In genomic region chr19:38317104-38317612, GRCh38 we compare ENCODE assay signal across 9 cellular contexts. TPM values are rescaled to one million over a fixed set of nuclear protein-coding genes. Genes with fewer than 3 reads are reported as not detected.
DNase-seq lines count a peak whose midpoint lies in the region; ATAC-seq, FAIRE-seq and TF ChIP-seq lines count a peak whose summit lies in the region.
"Had no signal": no experiment of that assay in that cellular context is flagged by ENCODE, and none has a peak within 500 bp of the region (broad histone marks: within the 10 kb centered on the region; RNA-seq: fewer than 3 reads in every experiment).

No MANE protein-coding gene starts in this region.

- peaks cover 11% of the 10 kb centered on the region for H3K36me3 Mint-ChIP-seq in T-helper 2 cell treated with Interferon-gamma antibody and Interleukin-4, amounts not matched to agents 5 μg/mL and 100 μg/mL, for 36 hours (ENCODE audit: low read depth)
- H3K36me3 Mint-ChIP-seq in effector memory CD8-positive, alpha-beta T cell (ENCODE audit: insufficient read depth): peaks cover 15% of the 10 kb centered on the region

- peaks cover 27 to 64% (median 51%) of the 10 kb centered on the region in 4 donors for H3K4me1 ChIP-seq in stomach
- H3K4me1 ChIP-seq in hepatocyte (ENCODE audit: insufficient read depth): no peaks in the 10 kb centered on the region

- H3K36me3 ChIP-seq in stomach (no peaks in the 10 kb centered on the region), hepatocyte (replicated peaks; ENCODE audit: insufficient read depth, low read depth) (no peaks in the 10 kb centered on the region)

- H3K27ac Mint-ChIP-seq in T-helper 2 cell treated with Interferon-gamma antibody and Interleukin-4, amounts not matched to agents 5 μg/mL and 100 μg/mL, for 36 hours: peak overlapping the region; percentile 91
- peak overlapping the region; percentile 97 to 98 for H3K27ac Mint-ChIP-seq in effector memory CD8-positive, alpha-beta T cell

- no peaks in the 10 kb centered on the region for H3K27me3 Mint-ChIP-seq in T-helper 2 cell treated with Interferon-gamma antibody and Interleukin-4, amounts not matched to agents 5 μg/mL and 100 μg/mL, for 36 hours (ENCODE audit: low read depth)
- no peaks in the 10 kb centered on the region for H3K27me3 Mint-ChIP-seq in effector memory CD8-positive, alpha-beta T cell

- TF ChIP-seq CTCF in stomach (IDR thresholded peaks at IDR 0.05) (no peak), hepatocyte (IDR thresholded peaks at IDR 0.05; ENCODE audit: poor library complexity) (no peak)

- peaks cover 4% of the 10 kb centered on the region for H3K79me2 ChIP-seq in hepatocyte

- H3K27me3 ChIP-seq in stomach (no peaks in the 10 kb centered on the region), hepatocyte (peaks cover 17% of the 10 kb centered on the region)

- TF ChIP-seq POLR2A in stomach (IDR thresholded peaks at IDR 0.05): no peak

- H3K9me3 ChIP-seq in stomach (no peaks in the 10 kb centered on the region), hepatocyte (ENCODE audit: low read depth) (no peaks in the 10 kb centered on the region)

- H3K27ac ChIP-seq in stomach (peak overlapping the region; percentile 12 to 90 (median 85)), hepatocyte (no peak overlapping the region)

- no peaks in the 10 kb centered on the region for H3K9me3 Mint-ChIP-seq in T-helper 2 cell treated with Interferon-gamma antibody and Interleukin-4, amounts not matched to agents 5 μg/mL and 100 μg/mL, for 36 hours
- H3K9me3 Mint-ChIP-seq in effector memory CD8-positive, alpha-beta T cell: no peaks in the 10 kb centered on the region

- no peak for ATAC-seq in effector memory CD8-positive, alpha-beta T cell (replicated peaks)
- ATAC-seq in SK-N-SH treated with all-trans-retinoic acid at 6 μM for 48 hours: no peak

- no peaks in the 10 kb centered on the region for H4K20me1 ChIP-seq in hepatocyte (ENCODE audit: insufficient read depth, poor library complexity, severe bottlenecking)

- H3K4me1 Mint-ChIP-seq in T-helper 2 cell treated with Interferon-gamma antibody and Interleukin-4, amounts not matched to agents 5 μg/mL and 100 μg/mL, for 36 hours (ENCODE audit: low read depth): peaks cover 52% of the 10 kb centered on the region
- peaks cover 42 to 46% of the 10 kb centered on the region in 2 donors for H3K4me1 Mint-ChIP-seq in effector memory CD8-positive, alpha-beta T cell (ENCODE audit: low read depth in 2 of 2)

- peak overlapping the region; percentile 88 for H3K4me3 Mint-ChIP-seq in T-helper 2 cell treated with Interferon-gamma antibody and Interleukin-4, amounts not matched to agents 5 μg/mL and 100 μg/mL, for 36 hours
- peak overlapping the region; percentile 82 to 83 for H3K4me3 Mint-ChIP-seq in effector memory CD8-positive, alpha-beta T cell

- DNase-seq in activated naive CD4-positive, alpha-beta T cell treated with Interleukin-2 at 50 U/mL for 16 hours: peak; percentile 15
- no peak for DNase-seq in activated naive CD4-positive, alpha-beta T cell treated with anti-CD3 and anti-CD28 coated beads, Interleukin-2, amount 50 U/mL, for 16 hours
- DNase-seq in T-helper 2 cell treated with Interferon-gamma antibody and Interleukin-4, amounts not matched to agents 5 μg/mL and 100 μg/mL, for 36 hours (ENCODE audit: low spot score): peak; percentile 34
- peak; percentile 3 to 13 (median 8) for DNase-seq in effector memory CD8-positive, alpha-beta T cell
- DNase-seq in stomach: no peak
- no peak for DNase-seq in hepatocyte (ENCODE audit: low spot score)
- DNase-seq in frontal cortex (ENCODE audit: low spot score in 2 of 2): no peak

- no peak for FAIRE-seq in frontal cortex (lab: Jason Lieb, UNC)
- FAIRE-seq: colon had no signal

- H3K9me2 ChIP-seq in hepatocyte (replicated peaks; ENCODE audit: insufficient read depth): no peaks in the 10 kb centered on the region

- no peak for TF ChIP-seq EP300 in stomach (IDR thresholded peaks at IDR 0.05)

- no peak overlapping the region for H2AFZ ChIP-seq in hepatocyte

- H3K4me3 ChIP-seq in stomach (peak overlapping the region in 3 of 4 donors; percentile 12 to 58 (median 55)), hepatocyte (no peak overlapping the region)

- intact Hi-C loops in stomach (cut with DNase I; ENCODE audit: low total_unique reads): no loop called here

- WGBS in stomach, 5 donors: 61 to 76% (median 72%) methylated on average over 11 of the region's 11 CpGs
- WGBS in hepatocyte (ENCODE audit: low lambda C conversion rate, missing lambda C conversion rate): 88% methylated on average over 11 of the region's 11 CpGs

- H3K4me2 ChIP-seq in hepatocyte: no peak overlapping the region

TF ChIP-seq in SK-N-SH treated with all-trans-retinoic acid at 6 μM for 48 hours, 23 proteins besides CTCF, POLR2A, EP300 and RAD21:
- TF ChIP-seq TCF4 (CRISPR knock-in tag; IDR thresholded peaks at IDR 0.05; ENCODE audit: borderline replicate concordance): no peak
- TF ChIP-seq ZFP30 (CRISPR knock-in tag; IDR thresholded peaks at IDR 0.05): no peak
- TF ChIP-seq PATZ1 (CRISPR knock-in tag; IDR thresholded peaks at IDR 0.05; ENCODE audit: borderline replicate concordance): no peak
- no peak for TF ChIP-seq CSDC2 (CRISPR knock-in tag; IDR thresholded peaks at IDR 0.05)
- TF ChIP-seq ZNF70 (CRISPR knock-in tag; IDR thresholded peaks at IDR 0.05): no peak
- no peak for TF ChIP-seq ZC3H10 (CRISPR knock-in tag; IDR thresholded peaks at IDR 0.05)
- TF ChIP-seq BACH2 (CRISPR knock-in tag; IDR thresholded peaks at IDR 0.05; ENCODE audit: borderline replicate concordance): no peak
- no peak for TF ChIP-seq ESRRG (CRISPR knock-in tag; IDR thresholded peaks at IDR 0.05)

RNA-seq across cellular contexts. Expression of gene YIF1B, which starts 1.4 kb away (rescaled TPM):
- 10 to 100 TPM in 2 of 5 donors, 1 to 10 TPM in 3; 4.7 to 30.4 (median 7.2) TPM for total RNA-seq in stomach
- 10 to 100 TPM; 18.8 to 28.0 (median 24.2) TPM for polyA plus RNA-seq in stomach
- total RNA-seq in hepatocyte: 50.0 and 54.9 TPM in 2 replicates
- polyA plus RNA-seq in hepatocyte: 101 and 105 TPM in 2 replicates
- total RNA-seq in frontal cortex: 32.6 TPM

RNA-seq across cellular contexts. Expression of gene KCNK6, which starts 2.5 kb away (rescaled TPM):
- total RNA-seq in stomach: 10 to 100 TPM in 2 of 5 donors, 1 to 10 TPM in 2, under 1 TPM in 1; under 0.01 to 32.2 (median 5.4) TPM
- 1 to 10 TPM; 3.2 to 10.0 (median 9.5) TPM for polyA plus RNA-seq in stomach
- total RNA-seq in hepatocyte: 7.1 and 9.0 TPM in 2 replicates
- 16.0 and 21.5 TPM in 2 replicates for polyA plus RNA-seq in hepatocyte
- 0.41 TPM for total RNA-seq in frontal cortex

RNA-seq across cellular contexts. Expression of gene C19orf33, which starts 13.1 kb away (rescaled TPM):
- 100 to 1,000 TPM in 3 of 5 donors, 10 to 100 TPM in 2; 33.5 to 287 (median 171) TPM for total RNA-seq in stomach
- 1,000 to 10,000 TPM in 2 of 3 donors, 100 to 1,000 TPM in 1; 388 to 1,069 (median 1,022) TPM for polyA plus RNA-seq in stomach
- total RNA-seq in hepatocyte: 126 and 153 TPM in 2 replicates
- 118 and 123 TPM in 2 replicates for polyA plus RNA-seq in hepatocyte
- 0.82 TPM for total RNA-seq in frontal cortex

RNA-seq across cellular contexts. Expression of gene CATSPERG, which starts 18.5 kb away (rescaled TPM):
- total RNA-seq in stomach (1 to 10 TPM in 3 of 5 donors, under 1 TPM in 1, not detected in 1; 0.45 to 9.7 (median 5.0) TPM), hepatocyte (14.5 and 19.1 TPM in 2 replicates), frontal cortex (4.9 TPM)
- polyA plus RNA-seq in stomach (1 to 10 TPM; 1.1 to 2.4 (median 2.0) TPM), hepatocyte (26.1 and 38.0 TPM in 2 replicates)

RNA-seq across cellular contexts. Expression of gene SPINT2, which starts 52.8 kb away (rescaled TPM):
- total RNA-seq in stomach (1,000 to 10,000 TPM in 1 of 5 donors, 100 to 1,000 TPM in 2, 10 to 100 TPM in 2; 29.8 to 1,508 (median 255) TPM), hepatocyte (508 and 590 TPM in 2 replicates), frontal cortex (104 TPM)
- polyA plus RNA-seq in stomach (100 to 1,000 TPM in 2 of 3 donors, 10 to 100 TPM in 1; 54.5 to 255 (median 184) TPM), hepatocyte (834 and 885 TPM in 2 replicates)

Comparison
In these comparisons a context has a peak if more than half of its experiments do, and no peak if none do; other contexts are left out.
1. DNase-seq: peak in activated naive CD4-positive, alpha-beta T cell treated with Interleukin-2 at 50 U/mL for 16 hours (single experiment), T-helper 2 cell treated with Interferon-gamma antibody and Interleukin-4, amounts not matched to agents 5 μg/mL and 100 μg/mL, for 36 hours (single experiment) and effector memory CD8-positive, alpha-beta T cell (3 of 3); none in activated naive CD4-positive, alpha-beta T cell treated with anti-CD3 and anti-CD28 coated beads, Interleukin-2, amount 50 U/mL, for 16 hours (single experiment), stomach (single experiment), hepatocyte (single experiment) and frontal cortex (0 of 2).
2. RNA of gene C19orf33, which starts 13.1 kb away (total RNA-seq): 33.5 to 287 TPM in stomach and 126 to 153 TPM in hepatocyte; 0.82 TPM in frontal cortex (single experiment); every median in the first group is over 10 times any median in the second.